Comparison of ENCODE assay signal across 1 cellular context in genomic region chr22:38071421-38072321, GRCh38.
TF ChIP-seq lines count a peak whose summit lies in the region.

No MANE protein-coding gene starts in this region.

TF ChIP-seq in SK-N-SH treated with all-trans-retinoic acid at 6 μM for 48 hours, 23 proteins besides CTCF, POLR2A, EP300 and RAD21 (continued from another document):
- TF ChIP-seq CSDC2 (CRISPR knock-in tag; IDR thresholded peaks at IDR 0.05), result no peak
- TF ChIP-seq GLIS3 (CRISPR knock-in tag; IDR thresholded peaks at IDR 0.05), result no peak
- no peak for TF ChIP-seq ARNTL (CRISPR knock-in tag; IDR thresholded peaks at IDR 0.05; ENCODE audit: borderline replicate concordance, low read depth)
- TF ChIP-seq TSHZ2 (CRISPR knock-in tag; IDR thresholded peaks at IDR 0.05), result no peak
- no peak for TF ChIP-seq ESRRG (CRISPR knock-in tag; IDR thresholded peaks at IDR 0.05)
- TF ChIP-seq BACH2 (CRISPR knock-in tag; IDR thresholded peaks at IDR 0.05; ENCODE audit: borderline replicate concordance), result no peak
- TF ChIP-seq ZFP30 (CRISPR knock-in tag; IDR thresholded peaks at IDR 0.05), result no peak
TF ChIP-seq in SK-N-SH treated with all-trans-retinoic acid at 6 μM for 48 hours: peak in this region for 0.
